Comparison of ENCODE assay signal across 21 cellular contexts in genomic region chr5:175728316-175728715, GRCh38.
"Had no signal": no experiment of that assay in that cellular context is flagged by ENCODE, and none has a peak within 500 bp of the region (broad histone marks: within the 10 kb centered on the region; RNA-seq: fewer than 3 reads in every experiment).

No MANE protein-coding gene starts in this region.

- H3K4me3 ChIP-seq: ovary, prostate gland, spleen, uterus had no signal

- H3K4me1 ChIP-seq: prostate gland, testis, uterus had no signal

- H3K4me3 Mint-ChIP-seq: activated B cell treated with CpG ODN at 0.5 μM for 24 hours; activated naive CD8-positive, alpha-beta T cell treated with anti-CD3 and anti-CD28 coated beads, Interleukin-2, amount 50 U/mL, for 24 hours; activated T-cell treated with anti-CD3 and anti-CD28 coated beads, Interleukin-2, amount 50 U/mL, for 72 hours; natural killer cell had no signal

- H3K27ac Mint-ChIP-seq: activated B cell treated with CpG ODN at 0.5 μM for 24 hours; activated naive CD8-positive, alpha-beta T cell treated with anti-CD3 and anti-CD28 coated beads, Interleukin-2, amount 50 U/mL, for 24 hours; activated T-cell treated with anti-CD3 and anti-CD28 coated beads, Interleukin-2, amount 50 U/mL, for 72 hours; natural killer cell had no signal

- DNase-seq: activated B cell treated with CpG ODN at 0.5 μM for 24 hours; activated CD4-positive, alpha-beta T cell treated with anti-CD3 and anti-CD28 coated beads for 4 hours; activated CD4-positive, alpha-beta T cell treated with anti-CD3 and anti-CD28 coated beads, Interleukin-2, amount 50 U/mL, for 48 hours; activated gamma-delta T cell; activated naive CD4-positive, alpha-beta T cell treated with anti-CD3 and anti-CD28 coated beads, Interleukin-2, amount 50 U/mL, for 16 hours; activated naive CD8-positive, alpha-beta T cell treated with anti-CD3 and anti-CD28 coated beads, Interleukin-2, amount 50 U/mL, for 24 hours; activated T-cell treated with anti-CD3 and anti-CD28 coated beads, Interleukin-2, amount 50 U/mL, for 72 hours; left ventricle myocardium superior; mammary epithelial cell; midbrain; natural killer cell; ovary; spleen; stimulated activated CD4-positive, alpha-beta T cell treated with anti-CD3 and anti-CD28 coated beads, Interleukin-4, amount 100 ng/mL, for 1 hour; stimulated activated naive CD4-positive, alpha-beta T cell; T-helper 9 cell; testis; trophoblast cell; uterus had no signal

- ATAC-seq: activated naive CD8-positive, alpha-beta T cell treated with anti-CD3 and anti-CD28 coated beads, Interleukin-2, amount 50 U/mL, for 24 hours; activated T-cell treated with anti-CD3 and anti-CD28 coated beads, Interleukin-2, amount 50 U/mL, for 72 hours; natural killer cell had no signal

- H3K9me3 Mint-ChIP-seq: activated B cell treated with CpG ODN at 0.5 μM for 24 hours; activated naive CD8-positive, alpha-beta T cell treated with anti-CD3 and anti-CD28 coated beads, Interleukin-2, amount 50 U/mL, for 24 hours; natural killer cell had no signal

- H3K36me3 ChIP-seq: neutrophil, ovary, prostate gland, spleen, uterus had no signal

- H3K36me3 Mint-ChIP-seq: natural killer cell had no signal

- H3K27ac ChIP-seq: neutrophil, ovary, prostate gland, spleen, testis, uterus had no signal

- H3K27me3 ChIP-seq: ovary, testis, uterus had no signal

- H3K9me3 ChIP-seq: neutrophil, ovary, prostate gland, testis, uterus had no signal
